Comparison of ENCODE assay signal across 32 cellular contexts in the genomic region with DNA sequence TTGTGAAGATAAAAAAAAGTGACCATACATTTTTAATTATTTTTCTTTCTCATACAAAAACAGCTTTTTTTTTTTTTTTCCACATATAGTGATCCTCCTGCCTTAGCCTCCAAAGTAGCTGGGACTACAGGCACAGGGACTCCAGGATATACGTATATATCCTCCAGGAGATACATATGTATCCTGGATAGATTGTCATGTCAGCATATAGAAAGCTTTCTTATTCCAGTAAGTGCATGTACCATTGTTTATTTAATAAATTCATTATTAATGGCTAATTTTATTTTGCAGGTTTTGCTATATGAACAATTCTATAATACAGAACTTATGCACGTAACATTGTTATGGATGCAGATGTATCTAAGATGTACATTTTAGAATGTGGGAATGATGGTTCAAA.
"Had no signal": no experiment of that assay in that cellular context is flagged by ENCODE, and none has a peak within 500 bp of the region (broad histone marks: within the 10 kb centered on the region; RNA-seq: fewer than 3 reads in every experiment).

No MANE protein-coding gene starts in this region.

- H3K27me3 ChIP-seq: MG63 had no signal

- H3K36me3 ChIP-seq: MG63 had no signal

- DNase-seq: Karpas-422, Kasumi-1, MG63, MM.1S, MV-4-11, NCI-H1048, NCI-H1092, NCI-H1092 treated with DMSO at 0.1 percent for 48 hours, NCI-H1105, NCI-H1105 treated with DMSO at 0.1 percent for 48 hours, NCI-H1417, NCI-H1417 treated with DMSO at 0.1 percent for 48 hours, NCI-H1436, NCI-H1436 treated with DMSO at 0.1 percent for 48 hours, NCI-H1694, NCI-H1694 treated with DMSO at 0.1 percent for 48 hours, NCI-H187, NCI-H187 treated with DMSO at 0.1 percent for 48 hours, NCI-H1930, NCI-H2029, NCI-H2029 treated with DMSO at 0.1 percent for 48 hours, NCI-H2081, NCI-H2081 treated with DMSO at 0.1 percent for 48 hours, NCI-H2107, NCI-H2171, NCI-H2171 treated with DMSO at 0.1 percent for 48 hours, NCI-H2227 treated with DMSO at 0.1 percent for 48 hours, NCI-H226, NCI-H345, NCI-H446, NCI-H446 treated with DMSO at 0.1 percent for 48 hours, NCI-H510A had no signal

- H3K4me3 ChIP-seq: MG63 had no signal

- H3K9me3 ChIP-seq: MG63 had no signal
